10 cellular contexts compared by ENCODE assay signal in the genomic region with DNA sequence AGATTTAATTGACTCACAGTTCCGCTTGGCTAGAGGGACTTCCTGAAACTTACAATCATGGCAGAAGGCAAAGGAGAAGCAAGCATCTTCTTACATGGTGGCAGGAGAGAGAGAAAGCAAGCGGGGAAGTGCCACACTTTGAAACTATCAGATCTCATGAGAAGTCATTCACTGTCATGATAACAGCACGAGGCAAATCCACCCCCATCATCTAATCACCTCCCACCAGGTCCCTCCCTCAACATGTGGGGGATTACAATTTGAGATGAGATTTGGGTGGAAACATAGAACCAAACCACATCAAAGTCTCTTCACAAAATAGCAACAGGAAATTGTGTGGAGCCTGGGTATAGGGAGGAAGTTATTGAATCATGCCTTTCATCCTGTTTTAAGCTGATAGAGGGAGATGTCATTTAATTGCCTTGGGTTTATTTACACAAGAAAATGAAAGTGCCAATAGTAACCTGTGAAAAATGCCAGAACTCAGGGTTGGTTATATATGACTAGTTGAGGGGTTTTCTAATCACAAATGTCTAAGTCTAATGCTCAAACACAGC.
DNase-seq lines count a peak whose midpoint lies in the region; ATAC-seq lines count a peak whose summit lies in the region.
"Had no signal": no experiment of that assay in that cellular context is flagged by ENCODE, and none has a peak within 500 bp of the region (broad histone marks: within the 10 kb centered on the region; RNA-seq: fewer than 3 reads in every experiment).

No MANE protein-coding gene starts in this region.

- H3K9me3 Mint-ChIP-seq in activated CD8-positive, alpha-beta T cell treated with anti-CD3 and anti-CD28 coated beads, Interleukin-2, amount 10 ng/mL, durations not matched to agents 7 days and 5 days (ENCODE audit: insufficient read depth), result peaks cover 16% of the 10 kb centered on the region
- peaks cover 0 to 5% of the 10 kb centered on the region in 2 donors for H3K9me3 Mint-ChIP-seq in effector memory CD8-positive, alpha-beta T cell

- H3K4me1 Mint-ChIP-seq in activated CD8-positive, alpha-beta T cell treated with anti-CD3 and anti-CD28 coated beads, Interleukin-2, amount 10 ng/mL, durations not matched to agents 7 days and 5 days (ENCODE audit: low read depth), result peaks cover 27% of the 10 kb centered on the region
- H3K4me1 Mint-ChIP-seq in effector memory CD8-positive, alpha-beta T cell (ENCODE audit: low read depth in 2 of 2), result peaks cover 4 to 8% of the 10 kb centered on the region in 2 donors

- peak overlapping the region; percentile 52 for H3K4me3 Mint-ChIP-seq in activated CD8-positive, alpha-beta T cell treated with anti-CD3 and anti-CD28 coated beads, Interleukin-2, amount 10 ng/mL, durations not matched to agents 7 days and 5 days
- peak overlapping the region; percentile 15 to 51 for H3K4me3 Mint-ChIP-seq in effector memory CD8-positive, alpha-beta T cell

- no peaks in the 10 kb centered on the region for H3K36me3 Mint-ChIP-seq in activated CD8-positive, alpha-beta T cell treated with anti-CD3 and anti-CD28 coated beads, Interleukin-2, amount 10 ng/mL, durations not matched to agents 7 days and 5 days (ENCODE audit: low read depth)
- peaks cover 5% of the 10 kb centered on the region for H3K36me3 Mint-ChIP-seq in effector memory CD8-positive, alpha-beta T cell (ENCODE audit: insufficient read depth)

- H3K27me3 Mint-ChIP-seq in activated CD8-positive, alpha-beta T cell treated with anti-CD3 and anti-CD28 coated beads, Interleukin-2, amount 10 ng/mL, durations not matched to agents 7 days and 5 days (ENCODE audit: low read depth), result no peaks in the 10 kb centered on the region
- H3K27me3 Mint-ChIP-seq in effector memory CD8-positive, alpha-beta T cell, result no peaks in the 10 kb centered on the region

- H3K27ac Mint-ChIP-seq in activated CD8-positive, alpha-beta T cell treated with anti-CD3 and anti-CD28 coated beads, Interleukin-2, amount 10 ng/mL, durations not matched to agents 7 days and 5 days, result peak overlapping the region; percentile 78
- peak overlapping the region in 1 of 2 donors; percentile 61 for H3K27ac Mint-ChIP-seq in effector memory CD8-positive, alpha-beta T cell

- POLR2A ChIA-PET in activated CD8-positive, alpha-beta T cell treated with anti-CD3 and anti-CD28 coated beads, Interleukin-2, amount 10 ng/mL, durations not matched to agents 7 days and 5 days (lab: Charles Lee), result no interaction called here

- DNase-seq in M059J (ENCODE audit: low read depth) (peak; percentile 3), NCI-H1436 (lab: John Stamatoyannopoulos, UW) (no peak), mesenteric fat pad (ENCODE audit: low spot score) (no peak), DMS 273 (lab: John Stamatoyannopoulos, UW; ENCODE audit: unreplicated experiment) (no peak), NCI-H510A (lab: John Stamatoyannopoulos, UW) (no peak)
- DNase-seq in activated CD8-positive, alpha-beta T cell treated with anti-CD3 and anti-CD28 coated beads, Interleukin-2, amount 10 ng/mL, durations not matched to agents 7 days and 5 days, result peak; percentile 61
- DNase-seq in effector memory CD8-positive, alpha-beta T cell, result peak; percentile 1 to 15 (median 14)
- DNase-seq in stimulated activated CD4-positive, alpha-beta T cell treated with anti-CD3 and anti-CD28 coated beads, TNF-alpha, amount 100 ng/mL, for 24 hours (ENCODE audit: low read depth in 3 of 3), result peak; percentile 17 to 22 (median 18)
- DNase-seq: IMR-90, tibial artery had no signal

- peak; percentile 92 for ATAC-seq in activated CD8-positive, alpha-beta T cell treated with anti-CD3 and anti-CD28 coated beads, Interleukin-2, amount 10 ng/mL, durations not matched to agents 7 days and 5 days
- ATAC-seq in effector memory CD8-positive, alpha-beta T cell (replicated peaks), result peak; percentile 90

- CTCF ChIA-PET in activated CD8-positive, alpha-beta T cell treated with anti-CD3 and anti-CD28 coated beads, Interleukin-2, amount 10 ng/mL, durations not matched to agents 7 days and 5 days (lab: Charles Lee), result no interaction called here

Comparison
In these comparisons a context has a peak if more than half of its experiments do, and no peak if none do; other contexts are left out.
1. DNase-seq: peak in M059J (single experiment), activated CD8-positive, alpha-beta T cell treated with anti-CD3 and anti-CD28 coated beads, Interleukin-2, amount 10 ng/mL, durations not matched to agents 7 days and 5 days (single experiment), effector memory CD8-positive, alpha-beta T cell (3 of 3) and stimulated activated CD4-positive, alpha-beta T cell treated with anti-CD3 and anti-CD28 coated beads, TNF-alpha, amount 100 ng/mL, for 24 hours (3 of 3); none in NCI-H1436 (single experiment), mesenteric fat pad (single experiment), DMS 273 (single experiment) and NCI-H510A (single experiment).